Comparison of ENCODE assay signal across 10 cellular contexts in the genomic region with DNA sequence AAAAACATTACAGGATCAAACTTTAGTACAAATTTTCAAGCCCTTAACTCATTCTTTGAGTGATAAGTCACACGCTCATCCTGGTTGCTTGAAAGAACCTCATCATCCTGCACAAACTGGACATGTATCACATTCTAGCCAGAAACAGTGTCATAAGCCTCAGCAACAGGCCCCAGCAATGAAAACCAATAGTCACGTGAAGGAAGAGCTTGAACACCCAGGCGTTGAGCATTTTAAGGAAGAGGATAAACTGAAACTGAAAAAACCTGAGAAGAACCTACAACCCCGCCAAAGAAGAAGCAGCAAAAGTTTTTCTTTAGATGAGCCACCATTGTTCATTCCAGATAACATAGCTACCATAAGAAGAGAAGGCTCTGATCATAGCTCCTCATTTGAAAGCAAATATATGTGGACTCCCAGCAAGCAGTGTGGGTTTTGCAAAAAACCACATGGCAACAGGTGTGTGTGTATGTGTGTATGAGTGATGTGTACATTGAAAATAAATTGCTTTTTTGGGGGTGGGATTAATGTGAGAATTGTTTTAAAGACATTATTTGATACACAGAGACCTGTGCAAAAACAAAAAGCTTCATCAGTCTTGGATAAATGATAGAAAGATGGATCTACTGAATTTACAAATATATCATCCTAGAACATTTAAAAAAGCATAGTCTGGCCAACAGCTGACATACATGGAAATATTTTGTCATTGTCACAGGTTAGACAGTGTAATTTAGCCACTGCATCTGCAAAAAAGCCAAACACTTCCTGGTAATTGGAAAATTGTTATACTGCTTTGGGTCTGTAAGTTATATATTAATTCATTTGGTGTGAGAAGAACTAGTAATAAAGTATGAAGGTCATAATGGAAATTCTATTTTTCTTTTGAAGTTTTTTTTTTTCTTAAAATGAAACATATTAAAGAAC. TPM values are rescaled to one million over a fixed set of nuclear protein-coding genes. Genes with fewer than 3 reads are reported as not detected.
DNase-seq lines count a peak whose midpoint lies in the region; ATAC-seq, FAIRE-seq and TF ChIP-seq lines count a peak whose summit lies in the region.
"Had no signal": no experiment of that assay in that cellular context is flagged by ENCODE, and none has a peak within 500 bp of the region (broad histone marks: within the 10 kb centered on the region; RNA-seq: fewer than 3 reads in every experiment).

No MANE protein-coding gene starts in this region.

- H3K9me1 ChIP-seq in K562 (ENCODE audit: control insufficient read depth, insufficient read depth, low read length), result no peaks in the 10 kb centered on the region

- no peak overlapping the region for H3K23ac ChIP-seq in neuronal stem cell (ENCODE audit: low read depth, low read length, poor library complexity)

- TF ChIP-seq EP300 in K562 (IDR thresholded peaks at IDR 0.05; ENCODE audit: low read length), result no peak

- H3K4me3 ChIP-seq in GM08714 (ENCODE audit: low read length) (peak overlapping the region; percentile 17; the same call in 1 of the 2 replicates), K562 (no peak overlapping the region), neuronal stem cell (ENCODE audit: low read length in 2 of 2) (no peak overlapping the region)

- intact Hi-C loops in K562 (cut with micrococcal nuclease), result loop anchor here (5.0 kb wide), 1 partner anchor 48 kb away; a partner anchor contains a TSS

- H3K9me3 ChIP-seq in K562 (replicated peaks; ENCODE audit: control insufficient read depth, insufficient read depth, low read depth, low read length) (no peaks in the 10 kb centered on the region), neuronal stem cell (replicated peaks in 1 of 2; ENCODE audit: control insufficient read depth in 2 of 2, insufficient read depth in 1 of 2, low read depth in 1 of 2, low read length in 2 of 2) (peaks cover 0 to 5% of the 10 kb centered on the region in 2 donors)

- H3K79me2 ChIP-seq in K562 (ENCODE audit: control insufficient read depth, insufficient read depth, low read length), result peaks cover 30% of the 10 kb centered on the region

- TF ChIP-seq POLR2A in K562 (conservative IDR thresholded peaks at IDR 0.05), result no peak

- H3K79me1 ChIP-seq in neuronal stem cell (ENCODE audit: low read depth, low read length), result no peaks in the 10 kb centered on the region

- H2AFZ ChIP-seq in K562 (ENCODE audit: low read depth, low read length) (no peak overlapping the region), neuronal stem cell (ENCODE audit: low read length) (no peak overlapping the region)

- no peak overlapping the region for H4K91ac ChIP-seq in neuronal stem cell (ENCODE audit: low read depth, low read length, poor library complexity)

- H3K27ac ChIP-seq in K562 (ENCODE audit: extremely low read depth, low read depth, low read length) (no peak overlapping the region), neuronal stem cell (replicated peaks; ENCODE audit: low read length) (no peak overlapping the region)

- in situ Hi-C loops in K562 (cut with MboI), result no loop called here

- BruUV-seq in K562 (replicated peaks; lab: Mats Ljungman, UMichigan), result TSS peak; percentile 11

- H3K4ac ChIP-seq in neuronal stem cell (ENCODE audit: low read length), result no peak overlapping the region

- no peak overlapping the region for H3K4me2 ChIP-seq in K562 (ENCODE audit: insufficient read depth, low read length)
- no peak overlapping the region for H3K4me2 ChIP-seq in neuronal stem cell (ENCODE audit: insufficient read depth, low read length, poor library complexity, severe bottlenecking)

- no peaks in the 10 kb centered on the region for H4K20me1 ChIP-seq in K562 (replicated peaks; ENCODE audit: control insufficient read depth, insufficient read depth, low read length)

- no peaks in the 10 kb centered on the region for H3K27me3 ChIP-seq in K562 (ENCODE audit: control insufficient read depth in 2 of 2, insufficient read depth in 2 of 2, low read length in 2 of 2)
- H3K27me3 ChIP-seq in neuronal stem cell (ENCODE audit: control insufficient read depth in 3 of 3, insufficient read depth in 3 of 3, low read depth in 1 of 3, low read length in 3 of 3), result no peaks in the 10 kb centered on the region

- TF ChIP-seq RAD21 in K562 (CRISPR knock-in tag; conservative IDR thresholded peaks at IDR 0.05 in 1 of 2, IDR thresholded peaks at IDR 0.05 in 1 of 2), result no peak

- DNase-seq in K562 (ENCODE audit: extremely low read depth in 1 of 4, low spot score in 3 of 4) (no peak), NCI-H1048 (lab: John Stamatoyannopoulos, UW) (no peak), SHP77 treated with DMSO at 0.1 percent for 48 hours (lab: John Stamatoyannopoulos, UW) (no peak), neuronal stem cell (ENCODE audit: low spot score) (no peak)
- DNase-seq in activated CD4-positive, CD25-positive, alpha-beta regulatory T cell (lab: John Stamatoyannopoulos, UW), result no peak
- DNase-seq: activated naive CD8-positive, alpha-beta T cell treated with anti-CD3 and anti-CD28 coated beads, Interleukin-2, amount 10 ng/mL, durations not matched to agents 7 days and 5 days; hippocampal formation had no signal

- FAIRE-seq in K562 (lab: Jason Lieb, UNC), result no peak

- H4K8ac ChIP-seq in neuronal stem cell (ENCODE audit: low read depth, low read length), result no peak overlapping the region

- H2BK12ac ChIP-seq in neuronal stem cell (ENCODE audit: low read length), result no peak overlapping the region

- no peak overlapping the region for H2BK5ac ChIP-seq in neuronal stem cell (ENCODE audit: low read length)

- no peaks in the 10 kb centered on the region for H3K4me1 ChIP-seq in K562 (replicated peaks in 1 of 2; ENCODE audit: control insufficient read depth in 2 of 2, insufficient read depth in 2 of 2, low read length in 2 of 2)
- no peaks in the 10 kb centered on the region for H3K4me1 ChIP-seq in neuronal stem cell (ENCODE audit: control insufficient read depth in 2 of 2, insufficient read depth in 1 of 2, low read depth in 1 of 2, low read length in 2 of 2)

- no peak overlapping the region for H3K14ac ChIP-seq in neuronal stem cell (ENCODE audit: low read length)

- 97% methylated on average over 4 of the region's 4 CpGs for WGBS in K562 (ENCODE audit: insufficient coverage, low coverage, missing lambda C conversion rate)
- no CpG with 5 or more reads among the region's 4 CpGs for WGBS in neuronal stem cell (ENCODE audit: extremely low coverage in 2 of 2, insufficient read length in 2 of 2, insufficient replicate concordance in 1 of 2), 2 donors

- no peak overlapping the region for H3K18ac ChIP-seq in neuronal stem cell (ENCODE audit: low read length)

- CTCF ChIA-PET in K562 (lab: Yijun Ruan, JAX; ENCODE audit: low intra/inter-chr PET ratio), result no interaction called here

- peaks cover 32% of the 10 kb centered on the region for H3K36me3 ChIP-seq in K562 (ENCODE audit: control insufficient read depth, insufficient read depth, low read length)
- H3K36me3 ChIP-seq in neuronal stem cell (replicated peaks in 1 of 2; ENCODE audit: control insufficient read depth in 2 of 2, insufficient read depth in 2 of 2, low read length in 2 of 2), result peaks cover 9 to 84% of the 10 kb centered on the region in 2 donors

- no peak overlapping the region for H2BK15ac ChIP-seq in neuronal stem cell (ENCODE audit: low read length)

- ATAC-seq in GM19463 (IDR thresholded peaks at IDR 0.05; ENCODE audit: unreplicated experiment), result peak; percentile 82
- peak; percentile 90 for ATAC-seq in HG03175 (IDR thresholded peaks at IDR 0.05; ENCODE audit: unreplicated experiment)
- no peak for ATAC-seq in K562

- no peak overlapping the region for H2BK120ac ChIP-seq in neuronal stem cell (ENCODE audit: low read depth, low read length)

- POLR2A ChIA-PET in K562 (lab: Yijun Ruan, JAX), result interaction anchor here (0.6 to 1.2 kb wide), 3 partner anchors 9 to 1190 kb away, joined by 3 read pairs; no protein-coding TSS in a partner anchor

- H3K9ac ChIP-seq in K562 (ENCODE audit: insufficient read depth in 1 of 2, low read depth in 2 of 2, low read length in 2 of 2) (no peak overlapping the region), neuronal stem cell (ENCODE audit: low read depth, low read length, poor library complexity) (no peak overlapping the region)

- H2AK5ac ChIP-seq in neuronal stem cell (ENCODE audit: low read depth, low read length), result no peak overlapping the region

- no peak for TF ChIP-seq CTCF in K562 (IDR thresholded peaks at IDR 0.05 in 2 of 3, conservative IDR thresholded peaks at IDR 0.05 in 1 of 3; ENCODE audit: insufficient read depth in 2 of 3, low read depth in 1 of 3, low read length in 3 of 3)

TF ChIP-seq in K562, 482 proteins besides CTCF, POLR2A, EP300 and RAD21 (continues in another document):
- TF ChIP-seq SAFB (IDR thresholded peaks at IDR 0.05; ENCODE audit: borderline replicate concordance, low read depth, low read length) (no peak), C11orf30 (IDR thresholded peaks at IDR 0.05; ENCODE audit: low read depth) (no peak)
- TF ChIP-seq, protein P1, sequence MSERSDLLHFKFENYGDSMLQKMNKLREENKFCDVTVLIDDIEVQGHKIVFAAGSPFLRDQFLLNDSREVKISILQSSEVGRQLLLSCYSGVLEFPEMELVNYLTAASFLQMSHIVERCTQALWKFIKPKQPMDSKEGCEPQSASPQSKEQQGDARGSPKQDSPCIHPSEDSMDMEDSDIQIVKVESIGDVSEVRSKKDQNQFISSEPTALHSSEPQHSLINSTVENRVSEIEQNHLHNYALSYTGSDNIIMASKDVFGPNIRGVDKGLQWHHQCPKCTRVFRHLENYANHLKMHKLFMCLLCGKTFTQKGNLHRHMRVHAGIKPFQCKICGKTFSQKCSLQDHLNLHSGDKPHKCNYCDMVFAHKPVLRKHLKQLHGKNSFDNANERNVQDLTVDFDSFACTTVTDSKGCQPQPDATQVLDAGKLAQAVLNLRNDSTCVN (CRISPR knock-in tag; IDR thresholded peaks at IDR 0.05), result no peak

RNA-seq across cellular contexts. Expression of a gene that starts 50.1 kb away (rescaled TPM):
- total RNA-seq in K562 (2011; cell fraction: chromatin; rRNA removed; ENCODE audit: low replicate concordance), result 21.5 and 99.1 TPM in 2 replicates
- 30.0 and 37.5 TPM in 2 replicates for total RNA-seq in K562 (2011; cell fraction: nucleolus; rRNA removed)
- 61.8 and 108 TPM in 2 replicates for total RNA-seq in K562 (2011; cell fraction: nucleoplasm; rRNA removed)
- total RNA-seq in K562 (2014; rRNA removed), result 37.4 and 44.0 TPM in 2 replicates
- 49.3 and 58.9 TPM in 2 replicates for total RNA-seq in K562 (2014; rRNA removed; fragmentation: Illumina TruSeq; extraction: Trizol)
- total RNA-seq in K562 (2015; rRNA removed; fragmentation: Illumina TruSeq; extraction: Trizol), result 49.8 and 51.2 TPM in 2 replicates
- total RNA-seq in K562 (2021), result 32.8 and 35.6 TPM in 2 replicates
- 21.8 and 28.5 TPM in 2 replicates for polyA plus RNA-seq in K562 (2011; rRNA removed)
- polyA plus RNA-seq in K562 (2011; cell fraction: cytosol; rRNA removed), result 5.0 and 8.2 TPM in 2 replicates
- 23.1 and 24.4 TPM in 2 replicates for polyA plus RNA-seq in K562 (2011; cell fraction: nucleus; rRNA removed)
- 18.3 and 19.4 TPM in 2 replicates for polyA plus RNA-seq in K562 (2012)
- polyA plus RNA-seq in K562 (2014; fragmentation: Illumina TruSeq; extraction: Trizol), result 27.1 and 30.9 TPM in 2 replicates
- polyA plus RNA-seq in K562 (2014; fragmentation: Nextera tagmentation; extraction: Ambion mirVana), result 1 to 10 TPM; 8.1 to 8.6 TPM
- 16.7 and 21.6 TPM in 2 replicates for polyA plus RNA-seq in K562 (2014; rRNA removed)
- polyA minus RNA-seq in K562 (2011; rRNA and poly(A)+ RNA removed), result 73.5 and 98.2 TPM in 2 replicates
- 28.0 and 30.5 TPM in 2 replicates for polyA minus RNA-seq in K562 (2011; cell fraction: cytosol; rRNA and poly(A)+ RNA removed)
- 45.8 and 84.0 TPM in 2 replicates for polyA minus RNA-seq in K562 (2011; cell fraction: nucleus; rRNA and poly(A)+ RNA removed)
- 35.4 TPM for polyA plus RNA-seq in neuronal stem cell (2013, experiment 1 of 2)
- polyA plus RNA-seq in neuronal stem cell (2013, experiment 2 of 2), result 35.9 TPM
